In the genomic region with DNA sequence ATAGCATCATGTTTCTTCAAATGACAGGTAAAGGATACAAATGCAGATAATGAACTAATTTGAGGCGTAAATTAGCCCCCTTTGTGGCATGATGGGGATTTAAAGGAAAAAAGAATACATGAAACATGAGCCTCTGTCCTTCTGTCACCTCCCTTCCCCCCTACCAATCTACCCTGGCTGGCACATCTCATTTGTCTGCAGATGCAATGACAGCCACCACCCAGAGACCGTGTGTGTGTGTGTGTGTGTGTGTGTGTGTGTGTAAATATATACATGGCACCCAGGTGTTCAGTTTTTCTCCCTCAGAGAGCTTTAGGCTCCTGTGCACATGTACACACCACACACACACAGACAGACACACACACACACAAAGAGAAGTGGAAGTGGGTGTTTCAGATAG, we compare ENCODE assay signal across 1 cellular context.
TF ChIP-seq lines count a peak whose summit lies in the region.

No MANE protein-coding gene starts in this region.

TF ChIP-seq in SK-N-SH treated with all-trans-retinoic acid at 6 μM for 48 hours, 23 proteins besides CTCF, POLR2A, EP300 and RAD21 (continued from another document):
- TF ChIP-seq, protein P1, sequence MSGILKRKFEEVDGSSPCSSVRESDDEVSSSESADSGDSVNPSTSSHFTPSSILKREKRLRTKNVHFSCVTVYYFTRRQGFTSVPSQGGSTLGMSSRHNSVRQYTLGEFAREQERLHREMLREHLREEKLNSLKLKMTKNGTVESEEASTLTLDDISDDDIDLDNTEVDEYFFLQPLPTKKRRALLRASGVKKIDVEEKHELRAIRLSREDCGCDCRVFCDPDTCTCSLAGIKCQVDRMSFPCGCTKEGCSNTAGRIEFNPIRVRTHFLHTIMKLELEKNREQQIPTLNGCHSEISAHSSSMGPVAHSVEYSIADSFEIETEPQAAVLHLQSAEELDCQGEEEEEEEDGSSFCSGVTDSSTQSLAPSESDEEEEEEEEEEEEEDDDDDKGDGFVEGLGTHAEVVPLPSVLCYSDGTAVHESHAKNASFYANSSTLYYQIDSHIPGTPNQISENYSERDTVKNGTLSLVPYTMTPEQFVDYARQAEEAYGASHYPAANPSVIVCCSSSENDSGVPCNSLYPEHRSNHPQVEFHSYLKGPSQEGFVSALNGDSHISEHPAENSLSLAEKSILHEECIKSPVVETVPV (CRISPR knock-in tag; IDR thresholded peaks at IDR 0.05): no peak
- TF ChIP-seq TOX (CRISPR knock-in tag; IDR thresholded peaks at IDR 0.05; ENCODE audit: borderline replicate concordance) (no peak), ARNTL (CRISPR knock-in tag; IDR thresholded peaks at IDR 0.05; ENCODE audit: borderline replicate concordance, low read depth) (no peak), ZC3H10 (CRISPR knock-in tag; IDR thresholded peaks at IDR 0.05) (no peak), ZNF70 (CRISPR knock-in tag; IDR thresholded peaks at IDR 0.05) (no peak), TCF4 (CRISPR knock-in tag; IDR thresholded peaks at IDR 0.05; ENCODE audit: borderline replicate concordance) (no peak), ZNF8 (CRISPR knock-in tag; IDR thresholded peaks at IDR 0.05) (no peak), GLIS3 (CRISPR knock-in tag; IDR thresholded peaks at IDR 0.05) (no peak), SNAI2 (CRISPR knock-in tag; IDR thresholded peaks at IDR 0.05) (no peak), PPARA (CRISPR knock-in tag; IDR thresholded peaks at IDR 0.05; ENCODE audit: borderline replicate concordance) (no peak), ZFP30 (CRISPR knock-in tag; IDR thresholded peaks at IDR 0.05) (no peak)
- TF ChIP-seq, protein P2, sequence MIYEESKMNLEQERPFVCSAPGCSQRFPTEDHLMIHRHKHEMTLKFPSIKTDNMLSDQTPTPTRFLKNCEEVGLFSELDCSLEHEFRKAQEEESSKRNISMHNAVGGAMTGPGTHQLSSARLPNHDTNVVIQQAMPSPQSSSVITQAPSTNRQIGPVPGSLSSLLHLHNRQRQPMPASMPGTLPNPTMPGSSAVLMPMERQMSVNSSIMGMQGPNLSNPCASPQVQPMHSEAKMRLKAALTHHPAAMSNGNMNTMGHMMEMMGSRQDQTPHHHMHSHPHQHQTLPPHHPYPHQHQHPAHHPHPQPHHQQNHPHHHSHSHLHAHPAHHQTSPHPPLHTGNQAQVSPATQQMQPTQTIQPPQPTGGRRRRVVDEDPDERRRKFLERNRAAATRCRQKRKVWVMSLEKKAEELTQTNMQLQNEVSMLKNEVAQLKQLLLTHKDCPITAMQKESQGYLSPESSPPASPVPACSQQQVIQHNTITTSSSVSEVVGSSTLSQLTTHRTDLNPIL (CRISPR knock-in tag; IDR thresholded peaks at IDR 0.05; ENCODE audit: low read depth): no peak
- TF ChIP-seq, protein P3, sequence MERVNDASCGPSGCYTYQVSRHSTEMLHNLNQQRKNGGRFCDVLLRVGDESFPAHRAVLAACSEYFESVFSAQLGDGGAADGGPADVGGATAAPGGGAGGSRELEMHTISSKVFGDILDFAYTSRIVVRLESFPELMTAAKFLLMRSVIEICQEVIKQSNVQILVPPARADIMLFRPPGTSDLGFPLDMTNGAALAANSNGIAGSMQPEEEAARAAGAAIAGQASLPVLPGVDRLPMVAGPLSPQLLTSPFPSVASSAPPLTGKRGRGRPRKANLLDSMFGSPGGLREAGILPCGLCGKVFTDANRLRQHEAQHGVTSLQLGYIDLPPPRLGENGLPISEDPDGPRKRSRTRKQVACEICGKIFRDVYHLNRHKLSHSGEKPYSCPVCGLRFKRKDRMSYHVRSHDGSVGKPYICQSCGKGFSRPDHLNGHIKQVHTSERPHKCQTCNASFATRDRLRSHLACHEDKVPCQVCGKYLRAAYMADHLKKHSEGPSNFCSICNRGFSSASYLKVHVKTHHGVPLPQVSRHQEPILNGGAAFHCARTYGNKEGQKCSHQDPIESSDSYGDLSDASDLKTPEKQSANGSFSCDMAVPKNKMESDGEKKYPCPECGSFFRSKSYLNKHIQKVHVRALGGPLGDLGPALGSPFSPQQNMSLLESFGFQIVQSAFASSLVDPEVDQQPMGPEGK (CRISPR knock-in tag; IDR thresholded peaks at IDR 0.05; ENCODE audit: borderline replicate concordance): no peak
